ENCODE assay signal across 3 cellular contexts in the genomic region with DNA sequence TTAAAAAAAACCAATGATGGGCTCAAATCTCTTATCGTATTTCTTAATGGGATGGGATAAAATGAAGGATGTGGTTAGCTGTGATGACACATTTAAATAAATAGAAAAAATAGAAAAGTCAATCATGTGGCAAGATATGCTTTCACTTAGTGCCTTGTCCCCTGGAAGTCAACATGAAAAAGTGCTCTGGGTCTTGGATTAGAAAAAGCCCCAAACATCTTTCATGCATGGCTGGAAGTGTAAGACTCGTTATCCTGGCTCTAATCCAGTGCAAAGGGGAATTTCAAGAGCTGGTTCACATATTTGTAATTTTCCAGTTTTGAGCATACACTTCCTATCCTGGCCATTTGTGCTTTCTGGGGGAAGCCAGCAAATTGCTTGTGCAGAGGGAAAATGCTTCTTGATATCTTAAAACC.
A peak's percentile ranks its signal among the peaks of the same experiment; 100 is the strongest.
TF ChIP-seq lines count a peak whose summit lies in the region.

No MANE protein-coding gene starts in this region.

TF ChIP-seq in liver, 16 proteins besides CTCF, POLR2A, EP300 and RAD21 (continued from another document):
- TF ChIP-seq SP1 (IDR thresholded peaks at IDR 0.05) = peak; percentile 44

TF ChIP-seq in HepG2, 621 proteins besides CTCF, POLR2A, EP300 and RAD21 (continued from another document):
- TF ChIP-seq, protein P1, sequence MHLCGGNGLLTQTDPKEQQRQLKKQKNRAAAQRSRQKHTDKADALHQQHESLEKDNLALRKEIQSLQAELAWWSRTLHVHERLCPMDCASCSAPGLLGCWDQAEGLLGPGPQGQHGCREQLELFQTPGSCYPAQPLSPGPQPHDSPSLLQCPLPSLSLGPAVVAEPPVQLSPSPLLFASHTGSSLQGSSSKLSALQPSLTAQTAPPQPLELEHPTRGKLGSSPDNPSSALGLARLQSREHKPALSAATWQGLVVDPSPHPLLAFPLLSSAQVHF (CRISPR knock-in tag; IDR thresholded peaks at IDR 0.05) = no peak
- TF ChIP-seq, protein P2, sequence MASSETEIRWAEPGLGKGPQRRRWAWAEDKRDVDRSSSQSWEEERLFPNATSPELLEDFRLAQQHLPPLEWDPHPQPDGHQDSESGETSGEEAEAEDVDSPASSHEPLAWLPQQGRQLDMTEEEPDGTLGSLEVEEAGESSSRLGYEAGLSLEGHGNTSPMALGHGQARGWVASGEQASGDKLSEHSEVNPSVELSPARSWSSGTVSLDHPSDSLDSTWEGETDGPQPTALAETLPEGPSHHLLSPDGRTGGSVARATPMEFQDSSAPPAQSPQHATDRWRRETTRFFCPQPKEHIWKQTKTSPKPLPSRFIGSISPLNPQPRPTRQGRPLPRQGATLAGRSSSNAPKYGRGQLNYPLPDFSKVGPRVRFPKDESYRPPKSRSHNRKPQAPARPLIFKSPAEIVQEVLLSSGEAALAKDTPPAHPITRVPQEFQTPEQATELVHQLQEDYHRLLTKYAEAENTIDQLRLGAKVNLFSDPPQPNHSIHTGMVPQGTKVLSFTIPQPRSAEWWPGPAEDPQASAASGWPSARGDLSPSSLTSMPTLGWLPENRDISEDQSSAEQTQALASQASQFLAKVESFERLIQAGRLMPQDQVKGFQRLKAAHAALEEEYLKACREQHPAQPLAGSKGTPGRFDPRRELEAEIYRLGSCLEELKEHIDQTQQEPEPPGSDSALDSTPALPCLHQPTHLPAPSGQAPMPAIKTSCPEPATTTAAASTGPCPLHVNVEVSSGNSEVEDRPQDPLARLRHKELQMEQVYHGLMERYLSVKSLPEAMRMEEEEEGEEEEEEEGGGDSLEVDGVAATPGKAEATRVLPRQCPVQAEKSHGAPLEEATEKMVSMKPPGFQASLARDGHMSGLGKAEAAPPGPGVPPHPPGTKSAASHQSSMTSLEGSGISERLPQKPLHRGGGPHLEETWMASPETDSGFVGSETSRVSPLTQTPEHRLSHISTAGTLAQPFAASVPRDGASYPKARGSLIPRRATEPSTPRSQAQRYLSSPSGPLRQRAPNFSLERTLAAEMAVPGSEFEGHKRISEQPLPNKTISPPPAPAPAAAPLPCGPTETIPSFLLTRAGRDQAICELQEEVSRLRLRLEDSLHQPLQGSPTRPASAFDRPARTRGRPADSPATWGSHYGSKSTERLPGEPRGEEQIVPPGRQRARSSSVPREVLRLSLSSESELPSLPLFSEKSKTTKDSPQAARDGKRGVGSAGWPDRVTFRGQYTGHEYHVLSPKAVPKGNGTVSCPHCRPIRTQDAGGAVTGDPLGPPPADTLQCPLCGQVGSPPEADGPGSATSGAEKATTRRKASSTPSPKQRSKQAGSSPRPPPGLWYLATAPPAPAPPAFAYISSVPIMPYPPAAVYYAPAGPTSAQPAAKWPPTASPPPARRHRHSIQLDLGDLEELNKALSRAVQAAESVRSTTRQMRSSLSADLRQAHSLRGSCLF (CRISPR knock-in tag; IDR thresholded peaks at IDR 0.05; ENCODE audit: borderline replicate concordance) = no peak
- TF ChIP-seq ZMYM4 (CRISPR knock-in tag; IDR thresholded peaks at IDR 0.05) (no peak), SIN3B (IDR thresholded peaks at IDR 0.05; ENCODE audit: low read length) (no peak), STAG1 (CRISPR knock-in tag; IDR thresholded peaks at IDR 0.05) (no peak), MYNN (CRISPR knock-in tag; IDR thresholded peaks at IDR 0.05; ENCODE audit: low read depth) (no peak), JDP2 (CRISPR knock-in tag; IDR thresholded peaks at IDR 0.05; ENCODE audit: borderline replicate concordance) (no peak), TBL1XR1 (IDR thresholded peaks at IDR 0.05; ENCODE audit: borderline replicate concordance, low read length, partially characterized antibody) (no peak)
- TF ChIP-seq, protein P3, sequence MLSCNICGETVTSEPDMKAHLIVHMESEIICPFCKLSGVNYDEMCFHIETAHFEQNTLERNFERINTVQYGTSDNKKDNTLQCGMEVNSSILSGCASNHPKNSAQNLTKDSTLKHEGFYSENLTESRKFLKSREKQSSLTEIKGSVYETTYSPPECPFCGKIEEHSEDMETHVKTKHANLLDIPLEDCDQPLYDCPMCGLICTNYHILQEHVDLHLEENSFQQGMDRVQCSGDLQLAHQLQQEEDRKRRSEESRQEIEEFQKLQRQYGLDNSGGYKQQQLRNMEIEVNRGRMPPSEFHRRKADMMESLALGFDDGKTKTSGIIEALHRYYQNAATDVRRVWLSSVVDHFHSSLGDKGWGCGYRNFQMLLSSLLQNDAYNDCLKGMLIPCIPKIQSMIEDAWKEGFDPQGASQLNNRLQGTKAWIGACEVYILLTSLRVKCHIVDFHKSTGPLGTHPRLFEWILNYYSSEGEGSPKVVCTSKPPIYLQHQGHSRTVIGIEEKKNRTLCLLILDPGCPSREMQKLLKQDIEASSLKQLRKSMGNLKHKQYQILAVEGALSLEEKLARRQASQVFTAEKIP (CRISPR knock-in tag; IDR thresholded peaks at IDR 0.05; ENCODE audit: borderline replicate concordance) = no peak
- TF ChIP-seq, protein P4, sequence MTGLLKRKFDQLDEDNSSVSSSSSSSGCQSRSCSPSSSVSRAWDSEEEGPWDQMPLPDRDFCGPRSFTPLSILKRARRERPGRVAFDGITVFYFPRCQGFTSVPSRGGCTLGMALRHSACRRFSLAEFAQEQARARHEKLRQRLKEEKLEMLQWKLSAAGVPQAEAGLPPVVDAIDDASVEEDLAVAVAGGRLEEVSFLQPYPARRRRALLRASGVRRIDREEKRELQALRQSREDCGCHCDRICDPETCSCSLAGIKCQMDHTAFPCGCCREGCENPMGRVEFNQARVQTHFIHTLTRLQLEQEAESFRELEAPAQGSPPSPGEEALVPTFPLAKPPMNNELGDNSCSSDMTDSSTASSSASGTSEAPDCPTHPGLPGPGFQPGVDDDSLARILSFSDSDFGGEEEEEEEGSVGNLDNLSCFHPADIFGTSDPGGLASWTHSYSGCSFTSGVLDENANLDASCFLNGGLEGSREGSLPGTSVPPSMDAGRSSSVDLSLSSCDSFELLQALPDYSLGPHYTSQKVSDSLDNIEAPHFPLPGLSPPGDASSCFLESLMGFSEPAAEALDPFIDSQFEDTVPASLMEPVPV (CRISPR knock-in tag; IDR thresholded peaks at IDR 0.05) = no peak

TF ChIP-seq in SK-N-SH, 30 proteins besides CTCF, POLR2A, EP300 and RAD21 (continued from another document):
- TF ChIP-seq, protein P5, sequence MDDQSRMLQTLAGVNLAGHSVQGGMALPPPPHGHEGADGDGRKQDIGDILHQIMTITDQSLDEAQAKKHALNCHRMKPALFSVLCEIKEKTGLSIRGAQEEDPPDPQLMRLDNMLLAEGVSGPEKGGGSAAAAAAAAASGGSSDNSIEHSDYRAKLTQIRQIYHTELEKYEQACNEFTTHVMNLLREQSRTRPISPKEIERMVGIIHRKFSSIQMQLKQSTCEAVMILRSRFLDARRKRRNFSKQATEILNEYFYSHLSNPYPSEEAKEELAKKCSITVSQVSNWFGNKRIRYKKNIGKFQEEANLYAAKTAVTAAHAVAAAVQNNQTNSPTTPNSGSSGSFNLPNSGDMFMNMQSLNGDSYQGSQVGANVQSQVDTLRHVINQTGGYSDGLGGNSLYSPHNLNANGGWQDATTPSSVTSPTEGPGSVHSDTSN (IDR thresholded peaks at IDR 0.05) = peak; percentile 88
